Comparison of ENCODE assay signal across 20 cellular contexts in the genomic region with DNA sequence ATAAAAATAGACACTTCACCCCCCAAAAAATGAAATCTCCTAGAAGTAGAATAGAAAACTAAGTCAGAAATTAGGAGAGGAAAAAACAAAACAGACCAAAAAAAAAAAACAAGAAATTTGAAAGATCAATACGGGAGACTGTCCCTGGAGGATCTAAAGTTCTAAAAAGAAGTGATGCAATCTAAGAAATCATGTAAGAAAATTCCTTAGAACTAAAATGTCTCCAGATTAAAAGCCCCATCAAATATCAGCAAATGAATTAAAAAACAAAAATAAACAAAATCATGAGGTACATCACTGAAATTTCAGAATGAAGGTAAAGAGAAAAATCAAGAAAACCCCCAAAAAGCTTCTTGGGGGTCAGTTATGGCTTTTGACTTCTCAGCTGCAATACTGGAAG.
"Had no signal": no experiment of that assay in that cellular context is flagged by ENCODE, and none has a peak within 500 bp of the region (broad histone marks: within the 10 kb centered on the region; RNA-seq: fewer than 3 reads in every experiment).

No MANE protein-coding gene starts in this region.

- H3K27me3 ChIP-seq: adrenal gland, ascending aorta, brain microvascular endothelial cell, dorsolateral prefrontal cortex, esophagus squamous epithelium, heart right ventricle, right atrium auricular region, spleen, upper lobe of left lung had no signal

- H3K27me3 Mint-ChIP-seq: memory B cell had no signal

- ATAC-seq: heart right ventricle; left cardiac atrium; SK-N-SH treated with all-trans-retinoic acid at 6 μM for 48 hours; stimulated activated naive CD8-positive, alpha-beta T cell treated with anti-CD3 and anti-CD28 coated beads, Interleukin-15, Interleukin-2, amounts not matched to agents 100 U/mL and 50 U/mL, for 24 hours had no signal

- H3K9me3 ChIP-seq: adrenal gland, ascending aorta, esophagus squamous epithelium, heart right ventricle, prostate gland, right atrium auricular region, spleen, upper lobe of left lung had no signal

- H3K27ac ChIP-seq: adrenal gland, ascending aorta, brain microvascular endothelial cell, esophagus squamous epithelium, heart right ventricle, prostate gland, right atrium auricular region, spleen, upper lobe of left lung had no signal

- H3K36me3 ChIP-seq: adrenal gland, prostate gland, right atrium auricular region, upper lobe of left lung had no signal

- H3K27ac Mint-ChIP-seq: memory B cell had no signal

- DNase-seq: activated CD4-positive, alpha-beta T cell treated with anti-CD3 and anti-CD28 coated beads, Interleukin-2, amount 50 U/mL, for 1 hour; activated effector memory CD4-positive, alpha-beta T cell treated with anti-CD3 and anti-CD28 coated beads, Interleukin-2, amount 50 U/mL, for 16 hours; activated naive CD4-positive, alpha-beta T cell treated with anti-CD3 and anti-CD28 coated beads, Interleukin-2, amount 50 U/mL, for 16 hours; adrenal gland; brain microvascular endothelial cell; caudate nucleus; dorsolateral prefrontal cortex; esophagus squamous epithelium; heart right ventricle; islet precursor cell; left cardiac atrium; spleen; stimulated activated CD4-positive, alpha-beta T cell treated with anti-CD3 and anti-CD28 coated beads, Interleukin-4, amount 100 ng/mL, for 24 hours; stimulated activated naive CD8-positive, alpha-beta T cell treated with anti-CD3 and anti-CD28 coated beads, Interleukin-15, Interleukin-2, amounts not matched to agents 100 U/mL and 50 U/mL, for 24 hours had no signal

- H3K4me3 Mint-ChIP-seq: memory B cell had no signal

- H3K4me3 ChIP-seq: adrenal gland, ascending aorta, dorsolateral prefrontal cortex, esophagus squamous epithelium, heart right ventricle, prostate gland, right atrium auricular region, spleen, upper lobe of left lung had no signal

- H3K4me1 ChIP-seq: prostate gland had no signal
